ENCODE assay signal across 1 cellular context in genomic region chr15:82985688-82986441, GRCh38.
A peak's percentile ranks its signal among the peaks of the same experiment; 100 is the strongest.
TF ChIP-seq lines count a peak whose summit lies in the region.

TSS of gene RAMAC (plus strand) at chr15:82986210. CDS start at chr15:82989019, 2,809 bp downstream.

TF ChIP-seq in GM12878, 131 proteins besides CTCF, POLR2A, EP300 and RAD21 (continued from another document and continues in another):
- TF ChIP-seq REST (IDR thresholded peaks at IDR 0.05; ENCODE audit: low read depth, low read length) (no peak), DPF2 (IDR thresholded peaks at IDR 0.05) (0 out of 2 replicates have a peak, but pooled peaks have one; percentile 33), BHLHE40 (IDR thresholded peaks at IDR 0.05; ENCODE audit: borderline replicate concordance in 1 of 2, low read depth in 2 of 2, low read length in 1 of 2) (peak in 1 of 2 experiments; percentile 44; a peak in 1 of 4 replicates), HDAC2 (IDR thresholded peaks at IDR 0.05) (0 out of 2 replicates have a peak, but pooled peaks have one; percentile 46), ZNF687 (IDR thresholded peaks at IDR 0.05) (peak; percentile 80), RELA (IDR thresholded peaks at IDR 0.05; ENCODE audit: borderline replicate concordance, partially characterized antibody) (peak; percentile 63), IKZF2 (IDR thresholded peaks at IDR 0.05) (peak; percentile 53; a peak in 2 of 4 replicates), SREBF1 (IDR thresholded peaks at IDR 0.05; ENCODE audit: low read length) (no peak), RB1 (IDR thresholded peaks at IDR 0.05; ENCODE audit: borderline replicate concordance) (no peak), SMAD1 (IDR thresholded peaks at IDR 0.05; ENCODE audit: low read depth, partially characterized antibody) (peak; percentile 95), E2F8 (IDR thresholded peaks at IDR 0.05; ENCODE audit: low read depth, partially characterized antibody) (peak; percentile 64), RUNX3 (IDR thresholded peaks at IDR 0.05; ENCODE audit: low read length) (peak; percentile 6; the same call in 1 of the 2 replicates), PML (IDR thresholded peaks at IDR 0.05; ENCODE audit: low read length) (peak; percentile 75; the same call in 1 of the 2 replicates), RAD51 (IDR thresholded peaks at IDR 0.05) (peak; percentile 77), WRNIP1 (IDR thresholded peaks at IDR 0.05; ENCODE audit: borderline replicate concordance, low read depth, low read length) (no peak), GABPA (IDR thresholded peaks at IDR 0.05; ENCODE audit: low read depth) (peak; percentile 86), ZBED1 (IDR thresholded peaks at IDR 0.05; ENCODE audit: borderline replicate concordance) (0 out of 2 replicates have a peak, but pooled peaks have one; percentile 30), STAT3 (IDR thresholded peaks at IDR 0.05; ENCODE audit: low read depth, low read length) (no peak), PBX3 (IDR thresholded peaks at IDR 0.05; ENCODE audit: insufficient replicate concordance, low read depth, low read length) (no peak), ZBTB40 (IDR thresholded peaks at IDR 0.05; ENCODE audit: borderline replicate concordance) (peak; percentile 93), GATAD2B (conservative IDR thresholded peaks at IDR 0.05; ENCODE audit: low read depth) (0 out of 2 replicates have a peak, but pooled peaks have one; percentile 29), MLLT1 (IDR thresholded peaks at IDR 0.05) (peak; percentile 74), POLR2AphosphoS2 (IDR thresholded peaks at IDR 0.05; ENCODE audit: low read depth, low read length) (peak; percentile 93), EED (IDR thresholded peaks at IDR 0.05; ENCODE audit: low read depth) (peak; percentile 40), CHD2 (IDR thresholded peaks at IDR 0.05; ENCODE audit: borderline replicate concordance, low read depth, low read length) (peak; percentile 97), RELB (IDR thresholded peaks at IDR 0.05; ENCODE audit: low read depth) (peak; percentile 74), MYB (IDR thresholded peaks at IDR 0.05; ENCODE audit: borderline replicate concordance, low read depth, low read length) (no peak), SRF (IDR thresholded peaks at IDR 0.05; ENCODE audit: low read depth in 2 of 2, low read length in 2 of 2) (peak; percentile 78 to 84; a peak in 3 of 4 replicates), NR2C1 (IDR thresholded peaks at IDR 0.05) (peak; percentile 89), SIN3A (IDR thresholded peaks at IDR 0.05; ENCODE audit: low read depth, low read length) (no peak; the same call in 1 of the 2 replicates), USF1 (IDR thresholded peaks at IDR 0.05; ENCODE audit: borderline replicate concordance, extremely low read length, insufficient read depth, low read depth, low read length) (peak; percentile 53), E4F1 (IDR thresholded peaks at IDR 0.05; ENCODE audit: borderline replicate concordance, partially characterized antibody) (no peak)
